26 cellular contexts compared by ENCODE assay signal in genomic region chr5:157924490-157924889, GRCh38.
DNase-seq lines count a peak whose midpoint lies in the region; ATAC-seq and TF ChIP-seq lines count a peak whose summit lies in the region.
"Had no signal": no experiment of that assay in that cellular context is flagged by ENCODE, and none has a peak within 500 bp of the region (broad histone marks: within the 10 kb centered on the region; RNA-seq: fewer than 3 reads in every experiment).

No MANE protein-coding gene starts in this region.

- intact Hi-C loops in stomach (cut with DNase I; ENCODE audit: low total_unique reads) (no loop called here), left colon (cut with DNase I, micrococcal nuclease) (no loop called here)

- H3K4me3 ChIP-seq in CD4-positive, CD25-positive, alpha-beta regulatory T cell (ENCODE audit: low read depth, low read length), result no peak overlapping the region
- no peak overlapping the region for H3K4me3 ChIP-seq in stomach
- H3K4me3 ChIP-seq: BLaER1 treated with 17β-estradiol and CSF1 and Interleukin-3, amounts not matched to agents 10 nM and 100 nM had no signal

- H3K36me3 Mint-ChIP-seq in CD4-positive, CD25-positive, alpha-beta regulatory T cell, result no peaks in the 10 kb centered on the region
- H3K36me3 Mint-ChIP-seq in T-helper 17 cell (ENCODE audit: low read depth), result no peaks in the 10 kb centered on the region
- H3K36me3 Mint-ChIP-seq in memory B cell, result no peaks in the 10 kb centered on the region
- H3K36me3 Mint-ChIP-seq in activated T-helper 17 cell treated with anti-CD3 and anti-CD28 coated beads, Interleukin-2, amount 50 U/mL, for 72 hours (ENCODE audit: low read depth), result no peaks in the 10 kb centered on the region
- H3K36me3 Mint-ChIP-seq: CD8-positive, alpha-beta T cell had no signal

- no peaks in the 10 kb centered on the region for H3K27me3 ChIP-seq in CD4-positive, CD25-positive, alpha-beta regulatory T cell (ENCODE audit: control insufficient read depth, insufficient read depth, low read length)
- no peaks in the 10 kb centered on the region for H3K27me3 ChIP-seq in stomach
- H3K27me3 ChIP-seq: BLaER1 treated with 17β-estradiol and CSF1 and Interleukin-3, amounts not matched to agents 10 nM and 100 nM had no signal

- H3K9me3 ChIP-seq in CD4-positive, CD25-positive, alpha-beta regulatory T cell (ENCODE audit: control insufficient read depth in 2 of 2, low read length in 2 of 2), result no peaks in the 10 kb centered on the region
- no peaks in the 10 kb centered on the region for H3K9me3 ChIP-seq in T-helper 17 cell (ENCODE audit: control insufficient read depth, low read length, poor library complexity, severe bottlenecking)
- H3K9me3 ChIP-seq in stomach, result no peaks in the 10 kb centered on the region
- H3K9me3 ChIP-seq: BLaER1 treated with 17β-estradiol and CSF1 and Interleukin-3, amounts not matched to agents 10 nM and 100 nM had no signal

- ATAC-seq in CD4-positive, CD25-positive, alpha-beta regulatory T cell (ENCODE audit: low read depth in 2 of 2), result no peak
- ATAC-seq in T-helper 17 cell, result no peak
- ATAC-seq in memory B cell (ENCODE audit: low read depth), result no peak
- no peak for ATAC-seq in left colon
- no peak for ATAC-seq in activated T-helper 17 cell treated with anti-CD3 and anti-CD28 coated beads, Interleukin-2, amount 50 U/mL, for 72 hours (replicated peaks)
- ATAC-seq: CD8-positive, alpha-beta T cell; SK-N-SH treated with all-trans-retinoic acid at 6 μM for 48 hours had no signal

- H3K27me3 Mint-ChIP-seq in CD4-positive, CD25-positive, alpha-beta regulatory T cell, result peaks cover 6% of the 10 kb centered on the region
- no peaks in the 10 kb centered on the region for H3K27me3 Mint-ChIP-seq in T-helper 17 cell
- H3K27me3 Mint-ChIP-seq in memory B cell, result no peaks in the 10 kb centered on the region
- no peaks in the 10 kb centered on the region for H3K27me3 Mint-ChIP-seq in activated T-helper 17 cell treated with anti-CD3 and anti-CD28 coated beads, Interleukin-2, amount 50 U/mL, for 72 hours

- no peak for TF ChIP-seq POLR2A in stomach (IDR thresholded peaks at IDR 0.05)

- no peak for TF ChIP-seq EP300 in stomach (IDR thresholded peaks at IDR 0.05)

- no peak for TF ChIP-seq CTCF in stomach (IDR thresholded peaks at IDR 0.05)

- H3K4me1 ChIP-seq in CD4-positive, CD25-positive, alpha-beta regulatory T cell (ENCODE audit: control insufficient read depth, insufficient read depth, low read length, poor library complexity, severe bottlenecking), result peaks cover 6% of the 10 kb centered on the region
- peaks cover 7 to 12% (median 8%) of the 10 kb centered on the region in 4 donors for H3K4me1 ChIP-seq in stomach

- H3K4me3 Mint-ChIP-seq in CD4-positive, CD25-positive, alpha-beta regulatory T cell, result no peak overlapping the region
- H3K4me3 Mint-ChIP-seq in T-helper 17 cell, result peak overlapping the region; percentile 19
- no peak overlapping the region for H3K4me3 Mint-ChIP-seq in memory B cell
- no peak overlapping the region for H3K4me3 Mint-ChIP-seq in activated T-helper 17 cell treated with anti-CD3 and anti-CD28 coated beads, Interleukin-2, amount 50 U/mL, for 72 hours
- H3K4me3 Mint-ChIP-seq: CD8-positive, alpha-beta T cell; HFFc6 had no signal

- 62 to 80% (median 69%) methylated on average over 2 of the region's 2 CpGs for WGBS in stomach, 5 donors

- H3K36me3 ChIP-seq in CD4-positive, CD25-positive, alpha-beta regulatory T cell (ENCODE audit: control insufficient read depth, insufficient read depth, low read length), result no peaks in the 10 kb centered on the region
- H3K36me3 ChIP-seq in stomach, result no peaks in the 10 kb centered on the region
- H3K36me3 ChIP-seq: BLaER1 treated with 17β-estradiol and CSF1 and Interleukin-3, amounts not matched to agents 10 nM and 100 nM had no signal

- peaks cover 6 to 11% (median 7%) of the 10 kb centered on the region in 4 donors for H3K4me1 Mint-ChIP-seq in CD4-positive, CD25-positive, alpha-beta regulatory T cell
- peaks cover 14% of the 10 kb centered on the region for H3K4me1 Mint-ChIP-seq in T-helper 17 cell
- peaks cover 8% of the 10 kb centered on the region for H3K4me1 Mint-ChIP-seq in memory B cell
- H3K4me1 Mint-ChIP-seq in activated T-helper 17 cell treated with anti-CD3 and anti-CD28 coated beads, Interleukin-2, amount 50 U/mL, for 72 hours, result peaks cover 7% of the 10 kb centered on the region

- H3K9me3 Mint-ChIP-seq in CD4-positive, CD25-positive, alpha-beta regulatory T cell, result no peaks in the 10 kb centered on the region
- no peaks in the 10 kb centered on the region for H3K9me3 Mint-ChIP-seq in memory B cell
- H3K9me3 Mint-ChIP-seq in activated T-helper 17 cell treated with anti-CD3 and anti-CD28 coated beads, Interleukin-2, amount 50 U/mL, for 72 hours, result no peaks in the 10 kb centered on the region
- H3K9me3 Mint-ChIP-seq: CD8-positive, alpha-beta T cell; HFFc6 had no signal

- no peak for DNase-seq in CD4-positive, CD25-positive, alpha-beta regulatory T cell
- DNase-seq in T-helper 17 cell (no peak), memory B cell (ENCODE audit: low spot score in 2 of 2) (no peak), stomach (no peak), left colon (no peak), GM19240 (ENCODE audit: insufficient read length, low spot score) (no peak)
- no peak for DNase-seq in activated T-cell treated with anti-CD3 and anti-CD28 coated beads, Interleukin-2, amount 50 U/mL, for 1 hour
- DNase-seq: CD8-positive, alpha-beta T cell; DMS153; GDM1; H7; HFFc6; KBM-7; NCI-H1092; NCI-H1436; NCI-H187 treated with DMSO at 0.1 percent for 48 hours; NCI-H2107; NCI-H2227 treated with DMSO at 0.1 percent for 48 hours; NCI-H510A; NK-92 treated with Interleukin-12 subunit alpha and Interleukin-12 subunit beta, amount 100 ng/mL, for 24 hours; SIG-M5 had no signal

- no peak overlapping the region for H3K27ac ChIP-seq in CD4-positive, CD25-positive, alpha-beta regulatory T cell (ENCODE audit: insufficient read depth, low read length, poor library complexity, severe bottlenecking)
- peak overlapping the region in 3 of 5 donors; percentile 15 to 64 (median 35) for H3K27ac ChIP-seq in stomach
- H3K27ac ChIP-seq: 22Rv1; BLaER1 treated with 17β-estradiol and CSF1 and Interleukin-3, amounts not matched to agents 10 nM and 100 nM; HL-60 had no signal

- H3K27ac Mint-ChIP-seq in CD4-positive, CD25-positive, alpha-beta regulatory T cell, result peak overlapping the region; percentile 0 to 84 (median 11)
- H3K27ac Mint-ChIP-seq in T-helper 17 cell (peak overlapping the region; percentile 8), memory B cell (peak overlapping the region; percentile 13)
- H3K27ac Mint-ChIP-seq in activated T-helper 17 cell treated with anti-CD3 and anti-CD28 coated beads, Interleukin-2, amount 50 U/mL, for 72 hours, result no peak overlapping the region
- H3K27ac Mint-ChIP-seq: CD8-positive, alpha-beta T cell; HFFc6 had no signal
